Comparison of ENCODE assay signal across 11 cellular contexts in genomic region chr10:4083509-4084003, GRCh38.
A peak's percentile ranks its signal among the peaks of the same experiment; 100 is the strongest.
DNase-seq lines count a peak whose midpoint lies in the region; ATAC-seq and TF ChIP-seq lines count a peak whose summit lies in the region.
"Had no signal": no experiment of that assay in that cellular context is flagged by ENCODE, and none has a peak within 500 bp of the region (broad histone marks: within the 10 kb centered on the region; RNA-seq: fewer than 3 reads in every experiment).

No MANE protein-coding gene starts in this region.

- no peaks in the 10 kb centered on the region for H3K27me3 Mint-ChIP-seq in endodermal cell (ENCODE audit: insufficient read depth)
- H3K27me3 Mint-ChIP-seq in activated CD4-positive, alpha-beta T cell treated with anti-CD3 and anti-CD28 coated beads, Interleukin-2, amount 10 ng/mL, durations not matched to agents 24 days and 14 days, result no peaks in the 10 kb centered on the region

- no peak overlapping the region for H3K9ac ChIP-seq in endodermal cell (ENCODE audit: extremely low read depth, low read length, poor library complexity, severe bottlenecking)

- 14 to 35% methylated on average over 2 of the region's 2 CpGs for WGBS in endodermal cell (ENCODE audit: insufficient coverage in 1 of 2, insufficient read length in 1 of 2), 2 experiments
- WGBS in lung, 2 donors, result 44 to 64% methylated on average over 2 of the region's 2 CpGs

- H3K9me3 ChIP-seq in endodermal cell (ENCODE audit: control insufficient read depth, low read length) (no peaks in the 10 kb centered on the region), lung (ENCODE audit: control insufficient read depth in 2 of 2, insufficient read depth in 1 of 2, low read length in 1 of 2) (no peaks in the 10 kb centered on the region), uterus (no peaks in the 10 kb centered on the region)
- H3K9me3 ChIP-seq: colonic mucosa, HAP-1, neutrophil had no signal

- intact Hi-C loops in uterus (cut with DNase I; ENCODE audit: low total_unique reads), result no loop called here
- intact Hi-C loops in activated CD4-positive, alpha-beta T cell treated with anti-CD3 and anti-CD28 coated beads, Interleukin-2, amount 10 ng/mL, durations not matched to agents 24 days and 14 days (cut with micrococcal nuclease), result no loop called here

- no peaks in the 10 kb centered on the region for H3K9me3 Mint-ChIP-seq in endodermal cell
- peaks cover 19% of the 10 kb centered on the region for H3K9me3 Mint-ChIP-seq in activated CD4-positive, alpha-beta T cell treated with anti-CD3 and anti-CD28 coated beads, Interleukin-2, amount 10 ng/mL, durations not matched to agents 24 days and 14 days
- H3K9me3 Mint-ChIP-seq: activated T-helper 1 cell treated with anti-CD3 and anti-CD28 coated beads, Interleukin-12 subunit alpha, Interleukin-12 subunit beta, Interleukin-2, Interleukin-4 antibody, amounts not matched to agents 30 ng/mL and 10 ng/mL and 1 ng/mL, durations not matched to agents 14 hours and 24 hours and 36 hours had no signal

- no peak overlapping the region for H3K4me3 ChIP-seq in endodermal cell (ENCODE audit: low read length)
- H3K4me3 ChIP-seq in lung, result no peak overlapping the region
- H3K4me3 ChIP-seq in uterus, result no peak overlapping the region
- H3K4me3 ChIP-seq: colonic mucosa, HAP-1 had no signal

- peaks cover 21% of the 10 kb centered on the region for H3K4me1 Mint-ChIP-seq in endodermal cell
- peaks cover 32% of the 10 kb centered on the region for H3K4me1 Mint-ChIP-seq in activated CD4-positive, alpha-beta T cell treated with anti-CD3 and anti-CD28 coated beads, Interleukin-2, amount 10 ng/mL, durations not matched to agents 24 days and 14 days

- ATAC-seq in lung (ENCODE audit: insufficient read depth, low FRiP score), result no peak

- no peak overlapping the region for H3K27ac ChIP-seq in endodermal cell (ENCODE audit: low read depth, low read length)
- peak overlapping the region; percentile 41 to 66 for H3K27ac ChIP-seq in lung (ENCODE audit: low read depth in 1 of 2, low read length in 1 of 2)
- H3K27ac ChIP-seq in uterus, result peak overlapping the region; percentile 69 to 90
- H3K27ac ChIP-seq: colonic mucosa, neutrophil had no signal

- TF ChIP-seq POLR2A in uterus (IDR thresholded peaks at IDR 0.05), result no peak

- no peaks in the 10 kb centered on the region for H3K36me3 Mint-ChIP-seq in endodermal cell (ENCODE audit: low read depth)
- peaks cover 2% of the 10 kb centered on the region for H3K36me3 Mint-ChIP-seq in activated CD4-positive, alpha-beta T cell treated with anti-CD3 and anti-CD28 coated beads, Interleukin-2, amount 10 ng/mL, durations not matched to agents 24 days and 14 days (ENCODE audit: low read depth)

- no peaks in the 10 kb centered on the region for H3K36me3 ChIP-seq in endodermal cell (ENCODE audit: control insufficient read depth, insufficient read depth, low read length)
- no peaks in the 10 kb centered on the region for H3K36me3 ChIP-seq in lung (ENCODE audit: control insufficient read depth in 2 of 2, insufficient read depth in 2 of 2, low read length in 2 of 2)
- H3K36me3 ChIP-seq in uterus, result no peaks in the 10 kb centered on the region
- H3K36me3 ChIP-seq: colonic mucosa, HAP-1, neutrophil had no signal

- DNase-seq in NCI-H2227 (lab: John Stamatoyannopoulos, UW; ENCODE audit: unreplicated experiment), result peak; percentile 15
- DNase-seq in endodermal cell, result peak; percentile 66
- no peak for DNase-seq in lung (ENCODE audit: low spot score)
- peak; percentile 54 to 69 for DNase-seq in uterus
- no peak for DNase-seq in DMS79 (lab: John Stamatoyannopoulos, UW)
- DNase-seq in activated CD4-positive, alpha-beta T cell treated with anti-CD3 and anti-CD28 coated beads, Interleukin-2, amount 50 U/mL, for 4 hours, result no peak
- no peak for DNase-seq in activated CD4-positive, alpha-beta T cell treated with anti-CD3 and anti-CD28 coated beads, Interleukin-2, amount 10 ng/mL, durations not matched to agents 24 days and 14 days
- DNase-seq: colonic mucosa had no signal

- no peak overlapping the region for H3K27ac Mint-ChIP-seq in endodermal cell
- H3K27ac Mint-ChIP-seq in activated CD4-positive, alpha-beta T cell treated with anti-CD3 and anti-CD28 coated beads, Interleukin-2, amount 10 ng/mL, durations not matched to agents 24 days and 14 days, result no peak overlapping the region
- H3K27ac Mint-ChIP-seq: activated T-helper 1 cell treated with anti-CD3 and anti-CD28 coated beads, Interleukin-12 subunit alpha, Interleukin-12 subunit beta, Interleukin-2, Interleukin-4 antibody, amounts not matched to agents 30 ng/mL and 10 ng/mL and 1 ng/mL, durations not matched to agents 14 hours and 24 hours and 36 hours had no signal

- no peak for TF ChIP-seq CTCF in endodermal cell (conservative IDR thresholded peaks at IDR 0.05)
- no peak for TF ChIP-seq CTCF in lung (IDR thresholded peaks at IDR 0.05; ENCODE audit: control extremely low read depth, extremely low read depth)
- TF ChIP-seq CTCF in uterus (IDR thresholded peaks at IDR 0.05), result peak in 1 of 4 experiments; percentile 7

- H3K27me3 ChIP-seq in endodermal cell (ENCODE audit: control insufficient read depth, insufficient read depth, low read length, poor library complexity, severe bottlenecking) (no peaks in the 10 kb centered on the region), lung (ENCODE audit: control insufficient read depth, insufficient read depth) (no peaks in the 10 kb centered on the region), uterus (no peaks in the 10 kb centered on the region)
- H3K27me3 ChIP-seq: colonic mucosa, neutrophil had no signal

- H3K4me3 Mint-ChIP-seq in endodermal cell, result no peak overlapping the region
- H3K4me3 Mint-ChIP-seq in activated CD4-positive, alpha-beta T cell treated with anti-CD3 and anti-CD28 coated beads, Interleukin-2, amount 10 ng/mL, durations not matched to agents 24 days and 14 days, result no peak overlapping the region
- H3K4me3 Mint-ChIP-seq: activated T-helper 1 cell treated with anti-CD3 and anti-CD28 coated beads, Interleukin-12 subunit alpha, Interleukin-12 subunit beta, Interleukin-2, Interleukin-4 antibody, amounts not matched to agents 30 ng/mL and 10 ng/mL and 1 ng/mL, durations not matched to agents 14 hours and 24 hours and 36 hours had no signal

- H3K4me1 ChIP-seq in endodermal cell (ENCODE audit: control insufficient read depth, insufficient read depth, low read length) (peaks cover 6% of the 10 kb centered on the region), lung (ENCODE audit: control insufficient read depth in 2 of 2, insufficient read depth in 2 of 2, low read length in 2 of 2) (peaks cover 5 to 9% of the 10 kb centered on the region in 2 donors), uterus (peaks cover 4 to 7% of the 10 kb centered on the region in 2 donors)
- H3K4me1 ChIP-seq: colonic mucosa, HAP-1 had no signal

Comparison
In these comparisons a context has a peak if more than half of its experiments do, and no peak if none do; other contexts are left out.
1. DNase-seq: peak in NCI-H2227 (single experiment), endodermal cell (single experiment) and uterus (2 of 2); none in lung (single experiment), DMS79 (single experiment), activated CD4-positive, alpha-beta T cell treated with anti-CD3 and anti-CD28 coated beads, Interleukin-2, amount 50 U/mL, for 4 hours (0 of 2) and activated CD4-positive, alpha-beta T cell treated with anti-CD3 and anti-CD28 coated beads, Interleukin-2, amount 10 ng/mL, durations not matched to agents 24 days and 14 days (single experiment).